ENCODE assay signal across 18 cellular contexts in genomic region chr10:93266858-93267257, GRCh38.
DNase-seq lines count a peak whose midpoint lies in the region; ATAC-seq and TF ChIP-seq lines count a peak whose summit lies in the region.
"Had no signal": no experiment of that assay in that cellular context is flagged by ENCODE, and none has a peak within 500 bp of the region (broad histone marks: within the 10 kb centered on the region; RNA-seq: fewer than 3 reads in every experiment).

No MANE protein-coding gene starts in this region.

- H2AFZ ChIP-seq in MM.1S (ENCODE audit: low read length) (no peak overlapping the region), trophoblast cell (ENCODE audit: insufficient read depth, low read length, poor library complexity) (no peak overlapping the region)
- H2AFZ ChIP-seq: GM23338 had no signal

- H4K20me1 ChIP-seq in MM.1S (ENCODE audit: insufficient read depth, low read length) = no peaks in the 10 kb centered on the region

- H3K4me1 ChIP-seq in MM.1S (ENCODE audit: low read length) (peaks cover 22% of the 10 kb centered on the region), trophoblast cell (ENCODE audit: control insufficient read depth in 1 of 2, insufficient read depth in 2 of 2, low read length in 2 of 2) (peaks cover 0 to 4% of the 10 kb centered on the region in 2 experiments)
- H3K4me1 ChIP-seq: BE2C had no signal

- H3K18ac ChIP-seq in trophoblast cell (ENCODE audit: low read length) = no peak overlapping the region

- no peak overlapping the region for H2BK12ac ChIP-seq in trophoblast cell (ENCODE audit: low read length)

- H3K9me3 Mint-ChIP-seq in activated naive CD8-positive, alpha-beta T cell treated with anti-CD3 and anti-CD28 coated beads, Interleukin-2, amount 50 U/mL, for 24 hours = peaks cover 14% of the 10 kb centered on the region

- H4K8ac ChIP-seq in trophoblast cell (ENCODE audit: low read depth, low read length) = no peak overlapping the region

- H3K9ac ChIP-seq in MM.1S (ENCODE audit: low read length) (no peak overlapping the region), trophoblast cell (ENCODE audit: low read length) (no peak overlapping the region)

- H3K27ac Mint-ChIP-seq in activated naive CD8-positive, alpha-beta T cell treated with anti-CD3 and anti-CD28 coated beads, Interleukin-2, amount 50 U/mL, for 24 hours = no peak overlapping the region
- H3K27ac Mint-ChIP-seq: CD4-positive, alpha-beta memory T cell; GM23338; T-helper 17 cell had no signal

- H3K27me3 ChIP-seq in MM.1S (replicated peaks; ENCODE audit: insufficient read depth, low read length) (no peaks in the 10 kb centered on the region), trophoblast cell (ENCODE audit: insufficient read depth, low read length) (no peaks in the 10 kb centered on the region)
- H3K27me3 ChIP-seq: BE2C had no signal

- no peaks in the 10 kb centered on the region for H3K36me3 Mint-ChIP-seq in activated naive CD8-positive, alpha-beta T cell treated with anti-CD3 and anti-CD28 coated beads, Interleukin-2, amount 50 U/mL, for 24 hours (ENCODE audit: low read depth)
- H3K36me3 Mint-ChIP-seq: CD4-positive, alpha-beta memory T cell had no signal

- no peak overlapping the region for H2BK5ac ChIP-seq in trophoblast cell (ENCODE audit: low read depth, low read length, poor library complexity)

- no peak overlapping the region for H4K12ac ChIP-seq in trophoblast cell (ENCODE audit: low read depth, low read length)

- H2AK5ac ChIP-seq in trophoblast cell (ENCODE audit: low read length) = no peak overlapping the region

- H3K27me3 Mint-ChIP-seq in activated naive CD8-positive, alpha-beta T cell treated with anti-CD3 and anti-CD28 coated beads, Interleukin-2, amount 50 U/mL, for 24 hours = no peaks in the 10 kb centered on the region
- H3K27me3 Mint-ChIP-seq: CD4-positive, alpha-beta memory T cell; T-helper 17 cell had no signal

- H2BK120ac ChIP-seq in trophoblast cell (ENCODE audit: insufficient read depth, low read length, poor library complexity) = peak overlapping the region; percentile 46

- H3F3A ChIP-seq in MM.1S (ENCODE audit: insufficient read depth, low read length) = peaks cover 8% of the 10 kb centered on the region; the same call in 1 of the 2 replicates

- no peaks in the 10 kb centered on the region for H3K79me2 ChIP-seq in MM.1S (ENCODE audit: low read length)
- H3K79me2 ChIP-seq in trophoblast cell (ENCODE audit: control insufficient read depth, insufficient read depth, low read length, poor library complexity) = no peaks in the 10 kb centered on the region

- H3K23ac ChIP-seq in trophoblast cell (ENCODE audit: low read length) = no peak overlapping the region

- H3K36me3 ChIP-seq in MM.1S (replicated peaks; ENCODE audit: insufficient read depth, low read length) (no peaks in the 10 kb centered on the region), trophoblast cell (ENCODE audit: control insufficient read depth in 1 of 2, insufficient read depth in 2 of 2, low read length in 2 of 2) (no peaks in the 10 kb centered on the region)
- H3K36me3 ChIP-seq: BE2C had no signal

- TF ChIP-seq CTCF in MM.1S (IDR thresholded peaks at IDR 0.05; ENCODE audit: low read length) = no peak

- no peak overlapping the region for H3K4me3 ChIP-seq in MM.1S (ENCODE audit: low read length)
- no peak overlapping the region for H3K4me3 ChIP-seq in trophoblast cell (ENCODE audit: low read depth, low read length)
- H3K4me3 ChIP-seq: GM23338 had no signal

- DNase-seq in MM.1S (no peak), trophoblast cell (no peak), DMS53 treated with DMSO at 0.1 percent for 48 hours (lab: John Stamatoyannopoulos, UW; ENCODE audit: unreplicated experiment) (no peak)
- no peak for DNase-seq in activated naive CD8-positive, alpha-beta T cell treated with anti-CD3 and anti-CD28 coated beads, Interleukin-2, amount 50 U/mL, for 24 hours
- DNase-seq: BE2C; CD4-positive, alpha-beta memory T cell; DMS79 treated with DMSO at 0.1 percent for 48 hours; NCI-H1092; NCI-H2081 treated with DMSO at 0.1 percent for 48 hours; NCI-H510A; NCI-H774; PC-3; T-helper 17 cell had no signal

- H3K27ac ChIP-seq in MM.1S (ENCODE audit: low read length) = peak overlapping the region; percentile 69; the same call in 1 of the 2 replicates
- no peak overlapping the region for H3K27ac ChIP-seq in trophoblast cell (ENCODE audit: low read depth, low read length)
- H3K27ac ChIP-seq: RWPE1 had no signal

- no peak overlapping the region for H3K4me3 Mint-ChIP-seq in activated naive CD8-positive, alpha-beta T cell treated with anti-CD3 and anti-CD28 coated beads, Interleukin-2, amount 50 U/mL, for 24 hours
- H3K4me3 Mint-ChIP-seq: CD4-positive, alpha-beta memory T cell; GM23338; T-helper 17 cell had no signal

- H3K9me3 ChIP-seq in MM.1S (replicated peaks; ENCODE audit: insufficient read depth, low read length) (no peaks in the 10 kb centered on the region), trophoblast cell (ENCODE audit: insufficient read depth, low read depth, low read length) (no peaks in the 10 kb centered on the region)
- H3K9me3 ChIP-seq: BE2C had no signal

- no CpG with 5 or more reads among the region's 4 CpGs for WGBS in trophoblast cell (ENCODE audit: extremely low coverage, insufficient coverage, insufficient read length)

- ATAC-seq in GM18502 (IDR thresholded peaks at IDR 0.05; ENCODE audit: poor library complexity, unreplicated experiment) = peak; percentile 36
- ATAC-seq in GM21381 (IDR thresholded peaks at IDR 0.05; ENCODE audit: unreplicated experiment) = peak; percentile 21
- ATAC-seq in activated naive CD8-positive, alpha-beta T cell treated with anti-CD3 and anti-CD28 coated beads, Interleukin-2, amount 50 U/mL, for 24 hours = no peak
- no peak for ATAC-seq in GM18517 (IDR thresholded peaks at IDR 0.05; ENCODE audit: unreplicated experiment)
- ATAC-seq: GM23338, PC-3, T-helper 17 cell had no signal

- H3K14ac ChIP-seq in trophoblast cell (ENCODE audit: low read length) = no peak overlapping the region

- H3K4me2 ChIP-seq in MM.1S (ENCODE audit: low read depth, low read length) (no peak overlapping the region), trophoblast cell (ENCODE audit: low read length) (no peak overlapping the region)
- H3K4me2 ChIP-seq: GM23338 had no signal

- peaks cover 2% of the 10 kb centered on the region for H3K4me1 Mint-ChIP-seq in activated naive CD8-positive, alpha-beta T cell treated with anti-CD3 and anti-CD28 coated beads, Interleukin-2, amount 50 U/mL, for 24 hours

- H3K79me1 ChIP-seq in trophoblast cell (ENCODE audit: low read length) = peaks cover 2% of the 10 kb centered on the region

- H3K9me2 ChIP-seq in MM.1S (replicated peaks; ENCODE audit: insufficient read depth, low read length) = no peaks in the 10 kb centered on the region

- peak overlapping the region; percentile 59 for H4K91ac ChIP-seq in trophoblast cell (ENCODE audit: low read depth, low read length)

- H3K4ac ChIP-seq in trophoblast cell (ENCODE audit: low read depth, low read length) = no peak overlapping the region

Comparison
In these comparisons a context has a peak if more than half of its experiments do, and no peak if none do; other contexts are left out.
1. ATAC-seq: peak in GM18502 (single experiment) and GM21381 (single experiment); none in activated naive CD8-positive, alpha-beta T cell treated with anti-CD3 and anti-CD28 coated beads, Interleukin-2, amount 50 U/mL, for 24 hours (single experiment) and GM18517 (single experiment).